In the genomic region with DNA sequence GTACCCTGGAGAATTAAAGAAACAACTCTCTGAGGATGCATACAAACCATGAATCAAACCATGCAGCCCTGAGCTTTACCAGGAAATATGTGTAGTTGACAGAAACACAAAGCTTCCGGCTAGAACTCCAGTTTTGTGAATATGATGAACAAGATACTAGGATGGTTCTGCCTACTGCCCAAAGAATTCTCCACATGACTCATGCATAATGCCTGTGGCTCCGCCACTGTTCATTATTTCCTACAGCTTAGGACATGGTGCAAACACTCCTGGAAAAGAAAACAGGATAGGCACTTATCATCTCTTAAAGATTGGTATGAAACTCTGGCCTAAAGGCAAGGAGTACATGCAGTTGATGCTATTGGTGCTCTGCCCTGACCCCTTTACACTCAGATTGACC, we compare ENCODE assay signal across 22 cellular contexts.
DNase-seq lines count a peak whose midpoint lies in the region; ATAC-seq and TF ChIP-seq lines count a peak whose summit lies in the region.
"Had no signal": no experiment of that assay in that cellular context is flagged by ENCODE, and none has a peak within 500 bp of the region (broad histone marks: within the 10 kb centered on the region; RNA-seq: fewer than 3 reads in every experiment).

No MANE protein-coding gene starts in this region.

- no peaks in the 10 kb centered on the region for H3K27me3 Mint-ChIP-seq in activated CD4-positive, alpha-beta T cell treated with anti-CD3 and anti-CD28 coated beads for 36 hours
- H3K27me3 Mint-ChIP-seq: activated CD4-positive, alpha-beta memory T cell treated with anti-CD3 and anti-CD28 coated beads for 36 hours; activated naive CD4-positive, alpha-beta T cell treated with anti-CD3 and anti-CD28 coated beads, Interleukin-2, amount 50 U/mL, for 24 hours; activated T-cell treated with anti-CD3 and anti-CD28 coated beads, Interleukin-2, amount 50 U/mL, for 24 hours had no signal

- CTCF ChIA-PET in activated CD4-positive, alpha-beta T cell treated with anti-CD3 and anti-CD28 coated beads for 36 hours (lab: Charles Lee): no interaction called here

- peak; percentile 18 for DNase-seq in AG09309 (ENCODE audit: low read depth)
- peak; percentile 46 for DNase-seq in HS-27A (ENCODE audit: low read depth)
- DNase-seq in astrocyte of the hippocampus (ENCODE audit: low read depth, low spot score): peak; percentile 35
- peak; percentile 68 for DNase-seq in kidney glomerular epithelial cell (lab: John Stamatoyannopoulos, UW)
- DNase-seq in GDM1 (lab: John Stamatoyannopoulos, UW): no peak
- no peak for DNase-seq in activated CD4-positive, alpha-beta T cell treated with anti-CD3 and anti-CD28 coated beads for 36 hours
- DNase-seq: activated CD4-positive, alpha-beta memory T cell treated with anti-CD3 and anti-CD28 coated beads for 36 hours; activated T-cell treated with anti-CD3 and anti-CD28 coated beads, Interleukin-2, amount 50 U/mL, for 24 hours; esophagus squamous epithelium; Karpas-422; left colon; NCI-H1417 treated with DMSO at 0.1 percent for 48 hours; NCI-H2171; stimulated activated CD4-positive, alpha-beta T cell treated with anti-CD3 and anti-CD28 coated beads, Interleukin-15, amount 100 ng/mL, for 24 hours; stimulated activated naive CD4-positive, alpha-beta T cell treated with Interleukin-2 at 50 U/mL for 16 hours; transverse colon had no signal

- H3K27ac Mint-ChIP-seq in activated CD4-positive, alpha-beta T cell treated with anti-CD3 and anti-CD28 coated beads for 36 hours: no peak overlapping the region
- H3K27ac Mint-ChIP-seq: activated CD4-positive, alpha-beta memory T cell treated with anti-CD3 and anti-CD28 coated beads for 36 hours; activated naive CD4-positive, alpha-beta T cell treated with anti-CD3 and anti-CD28 coated beads, Interleukin-2, amount 50 U/mL, for 24 hours; activated T-cell treated with anti-CD3 and anti-CD28 coated beads, Interleukin-2, amount 50 U/mL, for 24 hours; GM23338 had no signal

- H3K4me3 Mint-ChIP-seq in activated CD4-positive, alpha-beta T cell treated with anti-CD3 and anti-CD28 coated beads for 36 hours: no peak overlapping the region
- H3K4me3 Mint-ChIP-seq: activated CD4-positive, alpha-beta memory T cell treated with anti-CD3 and anti-CD28 coated beads for 36 hours; activated naive CD4-positive, alpha-beta T cell treated with anti-CD3 and anti-CD28 coated beads, Interleukin-2, amount 50 U/mL, for 24 hours; activated T-cell treated with anti-CD3 and anti-CD28 coated beads, Interleukin-2, amount 50 U/mL, for 24 hours; GM23338 had no signal

- no peaks in the 10 kb centered on the region for H3K36me3 Mint-ChIP-seq in activated CD4-positive, alpha-beta T cell treated with anti-CD3 and anti-CD28 coated beads for 36 hours (ENCODE audit: low read depth)
- H3K36me3 Mint-ChIP-seq: activated CD4-positive, alpha-beta memory T cell treated with anti-CD3 and anti-CD28 coated beads for 36 hours; activated naive CD4-positive, alpha-beta T cell treated with anti-CD3 and anti-CD28 coated beads, Interleukin-2, amount 50 U/mL, for 24 hours had no signal

- H3K4me1 Mint-ChIP-seq in activated CD4-positive, alpha-beta T cell treated with anti-CD3 and anti-CD28 coated beads for 36 hours: no peaks in the 10 kb centered on the region
- H3K4me1 Mint-ChIP-seq: activated naive CD4-positive, alpha-beta T cell treated with anti-CD3 and anti-CD28 coated beads, Interleukin-2, amount 50 U/mL, for 24 hours; GM23338 had no signal

- TF ChIP-seq CTCF in AG09309 (IDR thresholded peaks at IDR 0.05; ENCODE audit: control insufficient read depth, insufficient read depth, low read depth, low read length, missing control alignments): no peak

- H3K9me3 Mint-ChIP-seq in activated CD4-positive, alpha-beta T cell treated with anti-CD3 and anti-CD28 coated beads for 36 hours (ENCODE audit: low read depth): peaks cover 4% of the 10 kb centered on the region
- H3K9me3 Mint-ChIP-seq: GM23338 had no signal

- intact Hi-C loops in activated CD4-positive, alpha-beta T cell treated with anti-CD3 and anti-CD28 coated beads for 36 hours (cut with DNase I, micrococcal nuclease): no loop called here

- no peak for ATAC-seq in HG02763 (IDR thresholded peaks at IDR 0.05; ENCODE audit: unreplicated experiment)
- ATAC-seq in HG02970 (IDR thresholded peaks at IDR 0.05; ENCODE audit: low FRiP score, unreplicated experiment): no peak
- no peak for ATAC-seq in activated CD4-positive, alpha-beta T cell treated with anti-CD3 and anti-CD28 coated beads for 36 hours
- ATAC-seq: GM12878, GM23338, left colon had no signal

- H3K4me3 ChIP-seq in AG09309 (ENCODE audit: control insufficient read depth, low read depth, low read length): no peak overlapping the region
- H3K4me3 ChIP-seq: esophagus squamous epithelium, GM12878, GM23338, right atrium auricular region, transverse colon had no signal

- POLR2A ChIA-PET in activated CD4-positive, alpha-beta T cell treated with anti-CD3 and anti-CD28 coated beads for 36 hours (lab: Charles Lee): no interaction called here

Comparison
In these comparisons a context has a peak if more than half of its experiments do, and no peak if none do; other contexts are left out.
1. DNase-seq: peak in AG09309 (single experiment), HS-27A (single experiment), astrocyte of the hippocampus (single experiment) and kidney glomerular epithelial cell (single experiment); none in GDM1 (single experiment) and activated CD4-positive, alpha-beta T cell treated with anti-CD3 and anti-CD28 coated beads for 36 hours (single experiment).